ENCODE assay signal across 8 cellular contexts in genomic region chrX:91434351-91435168, GRCh38. TPM values are rescaled to one million over a fixed set of nuclear protein-coding genes. Genes with fewer than 3 reads are reported as not detected.
DNase-seq lines count a peak whose midpoint lies in the region; ATAC-seq and TF ChIP-seq lines count a peak whose summit lies in the region.

Gene PABPC5, plus strand, starts transcription at chrX:91434839. Its CDS starts 739 bp downstream, at chrX:91435578.

- H3K36me3 Mint-ChIP-seq in CD14-positive monocyte: no peaks in the 10 kb centered on the region

- H3K9me3 ChIP-seq in neuron (ENCODE audit: low read length): no peaks in the 10 kb centered on the region

- peak within 1 kb of the TSS in 1 of 2 donors; percentile 59 for H3K4me3 Mint-ChIP-seq in CD14-positive monocyte

- peak within 1 kb of the TSS; percentile 59 for H3K4me3 ChIP-seq in neuron (ENCODE audit: low read length)

- no peak within 1 kb of the TSS for H3K27ac Mint-ChIP-seq in CD14-positive monocyte

- intact Hi-C loops in CD14-positive monocyte (cut with micrococcal nuclease): no loop called here

- peak within 1 kb of the TSS; percentile 4 for H2AFZ ChIP-seq in neuron (ENCODE audit: low read depth, low read length)

- no peak for ATAC-seq in GM18517 (IDR thresholded peaks at IDR 0.05; ENCODE audit: unreplicated experiment)

- TF ChIP-seq CTCF in CD14-positive monocyte (IDR thresholded peaks at IDR 0.05): no peak

- peaks cover 9% of the 10 kb centered on the region for H3K4me1 ChIP-seq in neuron (ENCODE audit: insufficient read depth, low read length)

- H3K27me3 Mint-ChIP-seq in CD14-positive monocyte (ENCODE audit: low read depth in 3 of 3): peaks cover 4 to 16% (median 15%) of the 10 kb centered on the region in 3 donors

- H3K9me3 Mint-ChIP-seq in CD14-positive monocyte: peaks cover 0 to 13% (median 4%) of the 10 kb centered on the region in 7 donors

- H3K4me1 Mint-ChIP-seq in CD14-positive monocyte: no peaks in the 10 kb centered on the region

- H3K36me3 ChIP-seq in neuron (ENCODE audit: insufficient read depth, low read length): no peaks in the 10 kb centered on the region

- peak; percentile 49 for DNase-seq in DMS153 treated with DMSO at 0.1 percent for 48 hours (lab: John Stamatoyannopoulos, UW; ENCODE audit: unreplicated experiment)
- peak; percentile 28 for DNase-seq in SK-N-DZ (ENCODE audit: low spot score)
- DNase-seq in globus pallidus (ENCODE audit: low spot score): peak; percentile 80
- no peak for DNase-seq in NCI-H1092 treated with DMSO at 0.1 percent for 48 hours (lab: John Stamatoyannopoulos, UW)
- no peak for DNase-seq in effector CD8-positive, alpha-beta T cell (lab: John Stamatoyannopoulos, UW)
- no peak for DNase-seq in CD14-positive monocyte (ENCODE audit: low spot score)

- no peaks in the 10 kb centered on the region for H3K27me3 ChIP-seq in neuron (ENCODE audit: insufficient read depth, low read length)

RNA-seq across cellular contexts. Expression of gene PABPC5, which starts in this region (rescaled TPM):
- 0.05 TPM in 1 of 2 replicates, not detected in the other for polyA plus RNA-seq in SK-N-DZ (2014; cell fraction: cytosol; rRNA removed)
- 0.05 and 0.19 TPM in 2 replicates for polyA plus RNA-seq in SK-N-DZ (2014; cell fraction: nucleus; rRNA removed)
- not detected for polyA plus RNA-seq in CD14-positive monocyte

Comparison
In these comparisons a context has a peak if more than half of its experiments do, and no peak if none do; other contexts are left out.
1. DNase-seq: peak in DMS153 treated with DMSO at 0.1 percent for 48 hours (single experiment), SK-N-DZ (single experiment) and globus pallidus (single experiment); none in NCI-H1092 treated with DMSO at 0.1 percent for 48 hours (single experiment), effector CD8-positive, alpha-beta T cell (single experiment) and CD14-positive monocyte (single experiment).